In the genomic region with DNA sequence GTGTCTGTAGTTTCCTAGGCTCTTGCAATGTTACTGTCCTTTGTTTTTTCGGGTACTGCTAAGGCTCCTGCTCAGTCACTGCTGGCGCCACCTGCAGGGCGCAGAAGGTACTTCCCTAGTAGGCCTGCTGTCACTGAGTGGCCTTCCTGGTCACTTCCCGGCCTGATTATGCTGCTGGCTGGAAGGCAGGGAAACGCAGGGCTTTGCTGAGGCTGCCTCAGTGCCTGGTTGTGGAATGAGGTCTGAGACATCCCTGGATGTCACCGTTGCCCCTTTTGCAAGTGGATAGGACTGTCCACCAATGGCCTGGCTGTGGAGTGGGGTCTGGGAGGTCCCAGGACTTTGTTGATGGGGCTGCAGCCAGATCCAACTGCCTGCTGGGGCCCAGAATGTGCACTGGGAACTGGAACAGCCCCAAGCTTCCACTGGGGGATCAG, we compare ENCODE assay signal across 8 cellular contexts. TPM values are rescaled to one million over a fixed set of nuclear protein-coding genes. Genes with fewer than 3 reads are reported as not detected.
DNase-seq lines count a peak whose midpoint lies in the region; ATAC-seq and TF ChIP-seq lines count a peak whose summit lies in the region.

No MANE protein-coding gene starts in this region.

- no peaks in the 10 kb centered on the region for H3K9me3 ChIP-seq in OCI-LY3 (ENCODE audit: insufficient read depth, low read length)

- no peaks in the 10 kb centered on the region for H3K36me3 Mint-ChIP-seq in immature natural killer cell

- TF ChIP-seq CTCF in OCI-LY3 (IDR thresholded peaks at IDR 0.05; ENCODE audit: low read depth, low read length), result peak; percentile 68

- H3K79me2 ChIP-seq in OCI-LY3 (ENCODE audit: low read length), result no peaks in the 10 kb centered on the region

- peak; percentile 55 for DNase-seq in Caki2 (ENCODE audit: low read depth)
- DNase-seq in activated T-cell treated with anti-CD3 and anti-CD28 coated beads, Interleukin-2, amount 50 U/mL, for 1 hour, result peak; percentile 52
- DNase-seq in germinal center (ENCODE audit: low spot score), result peak; percentile 62
- DNase-seq in retina, result peak; percentile 50
- no peak for DNase-seq in immature natural killer cell

- H3K27ac Mint-ChIP-seq in immature natural killer cell, result no peak overlapping the region

- no peak overlapping the region for H2AFZ ChIP-seq in OCI-LY3 (ENCODE audit: low read depth, low read length)

- H3K4me3 ChIP-seq in OCI-LY3 (ENCODE audit: low read length), result no peak overlapping the region

- in situ Hi-C loops in Caki2 (cut with HindIII; ENCODE audit: low pct_unique_long_range_greater_than_20kb, low sequenced_read_pairs), result no loop called here

- H3K4me1 Mint-ChIP-seq in immature natural killer cell, result no peaks in the 10 kb centered on the region

- H3K4me2 ChIP-seq in OCI-LY3 (ENCODE audit: low read length), result peak overlapping the region; percentile 41; the same call in 1 of the 2 replicates

- H3K9ac ChIP-seq in OCI-LY3 (ENCODE audit: low read length), result no peak overlapping the region

- no peak overlapping the region for H3K27ac ChIP-seq in OCI-LY3 (ENCODE audit: low read length)

- no peaks in the 10 kb centered on the region for H3K4me1 ChIP-seq in OCI-LY3 (ENCODE audit: low read length)

- H3K27me3 Mint-ChIP-seq in immature natural killer cell (ENCODE audit: low read depth in 3 of 3), result peaks cover 0 to 1% (median 0%) of the 10 kb centered on the region in 3 donors

- ATAC-seq in GM19372 (IDR thresholded peaks at IDR 0.05; ENCODE audit: low read depth, unreplicated experiment) (peak; percentile 99), HG03280 (IDR thresholded peaks at IDR 0.05; ENCODE audit: unreplicated experiment) (peak; percentile 93)

- H3K4me3 Mint-ChIP-seq in immature natural killer cell, result no peak overlapping the region

- no peaks in the 10 kb centered on the region for H4K20me1 ChIP-seq in OCI-LY3 (ENCODE audit: insufficient read depth, low read length)

- no peaks in the 10 kb centered on the region for H3K36me3 ChIP-seq in OCI-LY3 (replicated peaks; ENCODE audit: low read depth, low read length)

- H3K9me3 Mint-ChIP-seq in immature natural killer cell, result no peaks in the 10 kb centered on the region

- no peaks in the 10 kb centered on the region for H3K27me3 ChIP-seq in OCI-LY3 (ENCODE audit: low read depth, low read length)

RNA-seq across cellular contexts. Expression of gene DAW1, which starts 13.1 kb away (rescaled TPM):
- total RNA-seq in Caki2 (2014; rRNA removed; shearing (Covaris generic); ENCODE audit: low replicate concordance), result 3.4 and 4.3 TPM in 2 replicates
- not detected for polyA plus RNA-seq in immature natural killer cell

Comparison
In these comparisons a context has a peak if more than half of its experiments do, and no peak if none do; other contexts are left out.
1. DNase-seq: peak in Caki2 (single experiment), activated T-cell treated with anti-CD3 and anti-CD28 coated beads, Interleukin-2, amount 50 U/mL, for 1 hour (single experiment), germinal center (single experiment) and retina (single experiment); none in immature natural killer cell (0 of 3).